ENCODE assay signal across 13 cellular contexts in the genomic region with DNA sequence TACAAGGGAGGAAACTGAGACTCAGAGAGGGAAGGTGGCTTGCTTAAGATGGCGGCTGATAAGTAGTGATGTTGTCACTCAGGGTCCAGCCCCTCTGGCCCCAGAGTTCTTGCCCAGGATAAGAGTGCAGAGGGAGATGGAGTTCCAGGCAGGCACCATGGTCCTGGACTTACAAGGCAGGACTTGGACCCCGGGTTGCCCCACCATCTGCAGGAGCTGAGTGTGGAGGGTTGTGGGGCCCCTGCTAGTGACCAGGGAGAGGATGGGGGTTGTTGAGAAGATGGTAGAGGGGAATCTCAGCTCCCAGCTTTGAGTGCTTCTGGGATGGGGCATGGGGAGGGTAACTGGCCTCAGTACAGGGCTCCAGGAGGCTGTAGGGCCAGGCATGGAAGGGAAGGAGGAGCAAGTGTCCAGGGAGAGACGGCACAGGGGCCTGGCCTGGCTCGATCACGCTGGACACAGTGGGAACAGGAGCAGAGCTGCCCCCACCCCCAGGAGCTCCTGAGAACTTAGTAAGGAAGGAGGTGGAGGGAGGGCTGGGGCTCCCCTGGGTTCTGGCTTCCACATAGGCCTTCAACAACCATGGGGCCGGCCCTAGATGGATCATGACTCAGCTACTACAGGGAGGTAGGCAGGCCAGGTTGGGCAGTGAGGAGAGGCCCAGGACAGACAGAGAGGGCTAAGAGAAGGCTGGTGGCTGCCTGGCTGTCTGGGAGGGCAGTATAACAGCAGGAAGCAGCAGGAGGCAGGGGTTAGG. TPM values are rescaled to one million over a fixed set of nuclear protein-coding genes. Genes with fewer than 3 reads are reported as not detected.
DNase-seq lines count a peak whose midpoint lies in the region; ATAC-seq and TF ChIP-seq lines count a peak whose summit lies in the region.
"Had no signal": no experiment of that assay in that cellular context is flagged by ENCODE, and none has a peak within 500 bp of the region (broad histone marks: within the 10 kb centered on the region; RNA-seq: fewer than 3 reads in every experiment).

No MANE protein-coding gene starts in this region.

- TF ChIP-seq POLR2A in adrenal gland (IDR thresholded peaks at IDR 0.05) (no peak), GM18505 (IDR thresholded peaks at IDR 0.05; ENCODE audit: borderline replicate concordance, extremely low read depth, insufficient read depth, insufficient read length) (no peak)

- H3K4me1 Mint-ChIP-seq in activated T-cell treated with anti-CD3 and anti-CD28 coated beads, Interleukin-2, amount 50 U/mL, for 4 hours (ENCODE audit: low read depth): peaks cover 3% of the 10 kb centered on the region

- no peak for ATAC-seq in activated T-cell treated with anti-CD3 and anti-CD28 coated beads, Interleukin-2, amount 50 U/mL, for 4 hours
- no peak for ATAC-seq in GM18505 (IDR thresholded peaks at IDR 0.05; ENCODE audit: unreplicated experiment)

- H2AFZ ChIP-seq in GM23248: peak overlapping the region; percentile 63; the same call in 1 of the 2 replicates

- H3K79me2 ChIP-seq in GM23248 (ENCODE audit: insufficient read depth): no peaks in the 10 kb centered on the region

- 0 out of 2 replicates have a peak overlapping the region, but pooled peaks have one; percentile 3 for H3K9ac ChIP-seq in GM23248

- in situ Hi-C loops in GM23248 (cut with MboI): no loop called here

- H3K36me3 ChIP-seq in GM23248 (ENCODE audit: low read depth) (no peaks in the 10 kb centered on the region), adrenal gland (replicated peaks in 1 of 2) (no peaks in the 10 kb centered on the region)

- H3K4me1 ChIP-seq in GM23248 (ENCODE audit: insufficient read depth): peaks cover 16% of the 10 kb centered on the region
- H3K4me1 ChIP-seq in adrenal gland (replicated peaks in 1 of 2): peaks cover 0 to 11% of the 10 kb centered on the region in 2 donors

- H3K9me3 Mint-ChIP-seq in activated T-cell treated with anti-CD3 and anti-CD28 coated beads, Interleukin-2, amount 50 U/mL, for 4 hours: peaks cover 5% of the 10 kb centered on the region

- no peak for TF ChIP-seq CTCF in adrenal gland (IDR thresholded peaks at IDR 0.05)

- H3F3A ChIP-seq in GM23248 (ENCODE audit: insufficient read depth): peaks cover 11% of the 10 kb centered on the region; the same call in 1 of the 2 replicates

- H3K9me3 ChIP-seq in GM23248 (ENCODE audit: low read depth) (no peaks in the 10 kb centered on the region), adrenal gland (replicated peaks in 1 of 3) (no peaks in the 10 kb centered on the region)
- H3K9me3 ChIP-seq: body of pancreas had no signal

- no peaks in the 10 kb centered on the region for H4K20me1 ChIP-seq in GM23248 (ENCODE audit: insufficient read depth)

- no peaks in the 10 kb centered on the region for H3K27me3 ChIP-seq in GM23248 (replicated peaks; ENCODE audit: insufficient read depth)
- H3K27me3 ChIP-seq in adrenal gland: no peaks in the 10 kb centered on the region
- H3K27me3 ChIP-seq: body of pancreas had no signal

- 81 to 86% methylated on average over 5 to 6 of the region's 6 CpGs for WGBS in GM23248 (ENCODE audit: low coverage in 1 of 2, low lambda C conversion rate in 2 of 2, missing lambda C conversion rate in 2 of 2), 2 experiments
- WGBS in adrenal gland, 4 donors: 56 to 79% (median 73%) methylated on average over 4 to 6 of the region's 6 CpGs

- no peaks in the 10 kb centered on the region for H3K9me2 ChIP-seq in GM23248 (ENCODE audit: insufficient read depth)

- H3K27me3 Mint-ChIP-seq in activated T-cell treated with anti-CD3 and anti-CD28 coated beads, Interleukin-2, amount 50 U/mL, for 4 hours (ENCODE audit: low read depth): no peaks in the 10 kb centered on the region

- intact Hi-C loops in adrenal gland (cut with DNase I): loop anchor here (5.0 to 10.0 kb wide), 4 partner anchors 87 to 119 kb away; no protein-coding TSS in a partner anchor

- H3K4me2 ChIP-seq in GM23248 (ENCODE audit: unreplicated experiment): no peak overlapping the region

- H3K36me3 Mint-ChIP-seq in activated T-cell treated with anti-CD3 and anti-CD28 coated beads, Interleukin-2, amount 50 U/mL, for 4 hours (ENCODE audit: insufficient read depth): no peaks in the 10 kb centered on the region
- H3K36me3 Mint-ChIP-seq: CD4-positive, CD25-positive, alpha-beta regulatory T cell had no signal

- H3K27ac ChIP-seq in GM23248 (no peak overlapping the region), adrenal gland (no peak overlapping the region)
- H3K27ac ChIP-seq: body of pancreas, HL-60 had no signal

- H3K4me3 ChIP-seq in GM23248 (no peak overlapping the region), adrenal gland (no peak overlapping the region)
- H3K4me3 ChIP-seq: body of pancreas had no signal

- no peak overlapping the region for H3K4me3 Mint-ChIP-seq in activated T-cell treated with anti-CD3 and anti-CD28 coated beads, Interleukin-2, amount 50 U/mL, for 4 hours
- H3K4me3 Mint-ChIP-seq: CD4-positive, CD25-positive, alpha-beta regulatory T cell; T-helper 17 cell had no signal

- DNase-seq in A172 (ENCODE audit: low spot score) (peak; percentile 64), GM23248 (peak; percentile 67), adrenal gland (peak in 4 of 7 donors; percentile 15 to 47 (median 20)), islet precursor cell (peak; percentile 86), NCI-H2227 treated with DMSO at 0.1 percent for 48 hours (lab: John Stamatoyannopoulos, UW) (no peak), NCI-H774 (lab: John Stamatoyannopoulos, UW) (no peak)
- DNase-seq in activated T-cell treated with anti-CD3 and anti-CD28 coated beads, Interleukin-2, amount 50 U/mL, for 4 hours: no peak
- DNase-seq: NCI-H1417 treated with DMSO at 0.1 percent for 48 hours had no signal

RNA-seq across cellular contexts. Expression of gene PPIF, which starts 28.2 kb away (rescaled TPM):
- total RNA-seq in A172 (2014; rRNA removed; shearing (Covaris generic)): 38.2 and 47.2 TPM in 2 replicates
- 18.7 and 24.6 TPM in 2 replicates for total RNA-seq in GM23248 (2014; rRNA removed; shearing (Covaris generic))
- 45.5 and 50.8 TPM in 2 replicates for polyA plus RNA-seq in GM23248 (2016; fragmentation: Nextera tagmentation; extraction: Ambion mirVana)
- 100 to 1,000 TPM; 179 to 619 (median 259) TPM for total RNA-seq in adrenal gland
- 100 to 1,000 TPM in 1 of 3 donors, 10 to 100 TPM in 2; 43.8 to 564 (median 74.3) TPM for polyA plus RNA-seq in adrenal gland
- 100 to 1,000 TPM; 199 to 232 (median 203) TPM for total RNA-seq in activated T-cell treated with anti-CD3 and anti-CD28 coated beads, Interleukin-2, amount 50 U/mL, for 4 hours

Comparison
In these comparisons a context has a peak if more than half of its experiments do, and no peak if none do; other contexts are left out.
1. DNase-seq: peak in A172 (single experiment), GM23248 (single experiment), adrenal gland (4 of 7) and islet precursor cell (single experiment); none in NCI-H2227 treated with DMSO at 0.1 percent for 48 hours (single experiment), NCI-H774 (single experiment) and activated T-cell treated with anti-CD3 and anti-CD28 coated beads, Interleukin-2, amount 50 U/mL, for 4 hours (single experiment).